13 cellular contexts compared by ENCODE assay signal in genomic region chr9:14238044-14238443, GRCh38.
A peak's percentile ranks its signal among the peaks of the same experiment; 100 is the strongest.
DNase-seq lines count a peak whose midpoint lies in the region; ATAC-seq and TF ChIP-seq lines count a peak whose summit lies in the region.
"Had no signal": no experiment of that assay in that cellular context is flagged by ENCODE, and none has a peak within 500 bp of the region (broad histone marks: within the 10 kb centered on the region; RNA-seq: fewer than 3 reads in every experiment).

No MANE protein-coding gene starts in this region.

- H3K4me1 ChIP-seq in HUES64 (ENCODE audit: insufficient read depth, low read length), result peaks cover 49% of the 10 kb centered on the region
- H3K4me1 ChIP-seq in breast epithelium, result peaks cover 0 to 26% of the 10 kb centered on the region in 2 donors
- H3K4me1 ChIP-seq in suprapubic skin, result peaks cover 43% of the 10 kb centered on the region

- H3K27ac ChIP-seq in HUES64 (ENCODE audit: low read depth, low read length) (peak overlapping the region; percentile 75), breast epithelium (peak overlapping the region; percentile 56 to 76), suprapubic skin (peak overlapping the region; percentile 53), coronary artery (peak overlapping the region in 1 of 2 donors; percentile 0)

- H3K9me3 ChIP-seq in HUES64 (ENCODE audit: insufficient read depth, low read depth, low read length), result no peaks in the 10 kb centered on the region
- H3K9me3 ChIP-seq in breast epithelium, result no peaks in the 10 kb centered on the region
- no peaks in the 10 kb centered on the region for H3K9me3 ChIP-seq in suprapubic skin

- TF ChIP-seq CTCF in breast epithelium (IDR thresholded peaks at IDR 0.05), result no peak
- TF ChIP-seq CTCF in suprapubic skin (IDR thresholded peaks at IDR 0.05), result no peak
- no peak for TF ChIP-seq CTCF in coronary artery (IDR thresholded peaks at IDR 0.05)

- TF ChIP-seq POLR2A in breast epithelium (IDR thresholded peaks at IDR 0.05) (no peak), suprapubic skin (IDR thresholded peaks at IDR 0.05) (no peak)

- TF ChIP-seq EP300 in suprapubic skin (IDR thresholded peaks at IDR 0.05), result no peak

- no peak for DNase-seq in breast epithelium (ENCODE audit: low spot score in 2 of 2)
- no peak for DNase-seq in left colon
- DNase-seq in suprapubic skin (ENCODE audit: low spot score in 2 of 2), result no peak
- DNase-seq in iPS-NIHi11 (ENCODE audit: low spot score), result no peak
- DNase-seq in coronary artery (ENCODE audit: low spot score), result no peak
- DNase-seq in cortex of kidney (lab: John Stamatoyannopoulos, UW), result no peak
- no peak for DNase-seq in NCI-H187 (lab: John Stamatoyannopoulos, UW)
- DNase-seq: DND-41; left cardiac atrium; NCI-H524 treated with DMSO at 0.1 percent for 48 hours; stimulated activated CD4-positive, alpha-beta T cell treated with anti-CD3 and anti-CD28 coated beads, Interleukin-12 subunit alpha, Interleukin-12 subunit beta, amount 100 ng/mL, for 4 hours; T1000 had no signal

- intact Hi-C loops in breast epithelium (cut with DNase I; ENCODE audit: low total_unique reads), result no loop called here
- intact Hi-C loops in left colon (cut with DNase I, micrococcal nuclease), result no loop called here

- 63% methylated on average over 3 of the region's 3 CpGs for WGBS in HUES64
- WGBS in suprapubic skin, result 62% methylated on average over 3 of the region's 3 CpGs

- peak overlapping the region; percentile 42; the same call in 1 of the 2 replicates for H3K9ac ChIP-seq in HUES64 (ENCODE audit: low read depth, low read length)

- peak; percentile 74 for ATAC-seq in left colon

- H3K4me3 ChIP-seq in HUES64 (ENCODE audit: low read length) (no peak overlapping the region), breast epithelium (no peak overlapping the region), suprapubic skin (no peak overlapping the region), coronary artery (no peak overlapping the region)

- no peaks in the 10 kb centered on the region for H3K27me3 ChIP-seq in HUES64 (ENCODE audit: insufficient read depth, low read length)
- no peaks in the 10 kb centered on the region for H3K27me3 ChIP-seq in breast epithelium
- no peaks in the 10 kb centered on the region for H3K27me3 ChIP-seq in suprapubic skin

- H3K36me3 ChIP-seq in HUES64 (ENCODE audit: insufficient read depth, low read length) (no peaks in the 10 kb centered on the region), breast epithelium (no peaks in the 10 kb centered on the region), suprapubic skin (no peaks in the 10 kb centered on the region)
